In genomic region chr14:68261092-68261842, GRCh38 we compare ENCODE assay signal across 1 cellular context.
A peak's percentile ranks its signal among the peaks of the same experiment; 100 is the strongest.
TF ChIP-seq lines count a peak whose summit lies in the region.

No MANE protein-coding gene starts in this region.

TF ChIP-seq in GM12878, 131 proteins besides CTCF, POLR2A, EP300 and RAD21 (continued from another document):
- TF ChIP-seq CREM (IDR thresholded peaks at IDR 0.05; ENCODE audit: low read depth) (0 out of 2 replicates have a peak, but pooled peaks have one; percentile 20), BMI1 (IDR thresholded peaks at IDR 0.05; ENCODE audit: borderline replicate concordance) (no peak), CUX1 (IDR thresholded peaks at IDR 0.05; ENCODE audit: insufficient replicate concordance, low read depth, low read length) (no peak), IRF4 (IDR thresholded peaks at IDR 0.05; ENCODE audit: low read depth, low read length) (no peak), IRF5 (IDR thresholded peaks at IDR 0.05; ENCODE audit: borderline replicate concordance) (no peak), ZNF24 (IDR thresholded peaks at IDR 0.05) (no peak), FOS (IDR thresholded peaks at IDR 0.05; ENCODE audit: borderline replicate concordance, extremely low read depth, insufficient read length) (no peak), BACH1 (IDR thresholded peaks at IDR 0.05; ENCODE audit: borderline replicate concordance) (no peak), JUND (IDR thresholded peaks at IDR 0.05; ENCODE audit: low read depth, low read length) (no peak), ATF2 (IDR thresholded peaks at IDR 0.05; ENCODE audit: low read length) (peak; percentile 41; the same call in 1 of the 2 replicates), HDGF (IDR thresholded peaks at IDR 0.05) (no peak), TCF12 (IDR thresholded peaks at IDR 0.05; ENCODE audit: low read depth, low read length) (no peak), PAX8 (IDR thresholded peaks at IDR 0.05) (no peak), NBN (IDR thresholded peaks at IDR 0.05) (no peak), SIN3A (IDR thresholded peaks at IDR 0.05; ENCODE audit: low read depth, low read length) (no peak), FOXM1 (IDR thresholded peaks at IDR 0.05; ENCODE audit: low read depth, low read length) (0 out of 2 replicates have a peak, but pooled peaks have one; percentile 8), SMAD5 (IDR thresholded peaks at IDR 0.05; ENCODE audit: low read depth) (no peak), POU2F2 (IDR thresholded peaks at IDR 0.05; ENCODE audit: borderline replicate concordance, low read depth, low read length) (no peak)
TF ChIP-seq in GM12878: peak in this region for 6.
